In genomic region chr3:35070088-35070487, GRCh38 we compare ENCODE assay signal across 19 cellular contexts.
"Had no signal": no experiment of that assay in that cellular context is flagged by ENCODE, and none has a peak within 500 bp of the region (broad histone marks: within the 10 kb centered on the region; RNA-seq: fewer than 3 reads in every experiment).

No MANE protein-coding gene starts in this region.

- H3K4me3 ChIP-seq: colonic mucosa, esophagus muscularis mucosa, gastroesophageal sphincter, heart left ventricle, hepatocyte, left lung, lower lobe of right lung, mucosa of descending colon had no signal

- H3K36me3 ChIP-seq: colonic mucosa, esophagus muscularis mucosa, gastroesophageal sphincter, heart left ventricle, left lung, lower lobe of right lung had no signal

- H3K27me3 ChIP-seq: colonic mucosa, esophagus muscularis mucosa, foreskin keratinocyte, gastroesophageal sphincter, heart left ventricle, hepatocyte, left lung had no signal

- H3K4me1 ChIP-seq: colonic mucosa, esophagus muscularis mucosa, foreskin keratinocyte, gastroesophageal sphincter, heart left ventricle, left lung, lower lobe of right lung had no signal

- H3K9me3 ChIP-seq: colonic mucosa, esophagus muscularis mucosa, gastroesophageal sphincter, heart left ventricle, left lung, lower lobe of right lung, mucosa of descending colon had no signal

- DNase-seq: colonic mucosa; cortex of kidney; effector CD8-positive, alpha-beta T cell; effector memory CD8-positive, alpha-beta T cell; foreskin keratinocyte; heart left ventricle; hypothalamus; immature natural killer cell; left cardiac atrium; left lung; left ventricle myocardium superior; lower lobe of right lung; mesenchymal stem cell; mucosa of descending colon; naive B cell; naive thymus-derived CD8-positive, alpha-beta T cell had no signal

- ATAC-seq: effector memory CD8-positive, alpha-beta T cell; foreskin keratinocyte; gastroesophageal sphincter; heart left ventricle; left cardiac atrium; left lung; left ventricle myocardium superior; lower lobe of right lung; mucosa of descending colon; naive thymus-derived CD8-positive, alpha-beta T cell had no signal
